ENCODE assay signal across 16 cellular contexts in the genomic region with DNA sequence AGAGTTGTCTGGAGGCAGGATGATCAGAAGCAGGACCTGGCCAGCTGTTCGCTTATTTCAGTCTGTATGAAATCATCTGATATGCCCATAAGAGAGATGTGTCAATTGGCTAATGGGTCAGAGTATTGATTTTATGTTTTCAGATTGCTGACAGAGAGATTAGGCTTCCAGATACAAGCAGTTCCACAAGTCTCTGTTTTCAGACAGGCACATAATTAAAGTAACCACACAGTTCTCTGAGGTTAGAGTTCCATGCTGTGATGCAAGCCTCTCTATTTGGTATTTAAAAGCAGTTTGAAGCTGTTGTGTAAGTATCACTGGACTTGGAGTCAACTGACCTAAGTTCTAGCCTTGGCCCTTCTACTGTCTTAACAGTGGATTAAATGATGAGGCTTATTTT. TPM values are rescaled to one million over a fixed set of nuclear protein-coding genes. Genes with fewer than 3 reads are reported as not detected.
A peak's percentile ranks its signal among the peaks of the same experiment; 100 is the strongest.
DNase-seq lines count a peak whose midpoint lies in the region; ATAC-seq and TF ChIP-seq lines count a peak whose summit lies in the region.
"Had no signal": no experiment of that assay in that cellular context is flagged by ENCODE, and none has a peak within 500 bp of the region (broad histone marks: within the 10 kb centered on the region; RNA-seq: fewer than 3 reads in every experiment).

No MANE protein-coding gene starts in this region.

- H3K9ac ChIP-seq in adipocyte (ENCODE audit: low read length) = no peak overlapping the region

- H3K4me3 ChIP-seq in adipocyte (ENCODE audit: low read length) (no peak overlapping the region), right lobe of liver (no peak overlapping the region)
- H3K4me3 ChIP-seq: hepatocyte, lung, ovary had no signal

- DNase-seq in AML-193 (lab: John Stamatoyannopoulos, UW) (peak; percentile 20 to 39), LHCN-M2 (ENCODE audit: low read depth) (peak; percentile 49), adipocyte (ENCODE audit: low read depth) (peak; percentile 86), right lobe of liver (no peak), islet precursor cell (no peak), posterior cingulate gyrus (no peak)
- DNase-seq: activated CD8-positive, alpha-beta memory T cell treated with anti-CD3 and anti-CD28 coated beads, Interleukin-2, amount 50 U/mL, for 48 hours; effector CD8-positive, alpha-beta T cell; NCI-H446 treated with DMSO at 0.1 percent for 48 hours; ovary; RPMI8226; stimulated activated CD4-positive, alpha-beta T cell treated with anti-CD3 and anti-CD28 coated beads, Interleukin-2, amount 100 ng/mL, for 24 hours had no signal

- no peaks in the 10 kb centered on the region for H3K9me3 ChIP-seq in adipocyte (ENCODE audit: control insufficient read depth, low read length)
- no peaks in the 10 kb centered on the region for H3K9me3 ChIP-seq in right lobe of liver
- H3K9me3 ChIP-seq: ovary had no signal

- no peak for TF ChIP-seq CTCF in right lobe of liver (IDR thresholded peaks at IDR 0.05)

- H3K27ac ChIP-seq in right lobe of liver = no peak overlapping the region
- H3K27ac ChIP-seq: hepatocyte, ovary had no signal

- intact Hi-C loops in right lobe of liver (cut with DNase I) (no loop called here), posterior cingulate gyrus (cut with DNase I) (no loop called here)

- peak; percentile 81 to 99 (median 92) for ATAC-seq in right lobe of liver
- no peak for ATAC-seq in GM21529 (IDR thresholded peaks at IDR 0.05; ENCODE audit: unreplicated experiment)
- no peak for ATAC-seq in GM19023 (IDR thresholded peaks at IDR 0.05; ENCODE audit: unreplicated experiment)

- 42% methylated on average over 1 of the region's 1 CpG for WGBS in right lobe of liver (ENCODE audit: insufficient coverage, low coverage, low lambda C conversion rate, missing lambda C conversion rate)

- peaks cover 14% of the 10 kb centered on the region for H3K4me1 ChIP-seq in adipocyte (ENCODE audit: control insufficient read depth, insufficient read depth, low read length)
- H3K4me1 ChIP-seq in right lobe of liver = peaks cover 0 to 10% (median 0%) of the 10 kb centered on the region in 4 donors

- no peaks in the 10 kb centered on the region for H3K27me3 ChIP-seq in adipocyte (replicated peaks; ENCODE audit: control insufficient read depth, insufficient read depth, low read length)
- H3K27me3 ChIP-seq in right lobe of liver = no peaks in the 10 kb centered on the region
- H3K27me3 ChIP-seq: hepatocyte, ovary had no signal

- H3K36me3 ChIP-seq in adipocyte (ENCODE audit: control insufficient read depth, insufficient read depth, low read length, severe bottlenecking) = peaks cover 4% of the 10 kb centered on the region
- peaks cover 0 to 5% (median under 1%) of the 10 kb centered on the region in 4 donors for H3K36me3 ChIP-seq in right lobe of liver
- H3K36me3 ChIP-seq: ovary had no signal

- TF ChIP-seq POLR2A in right lobe of liver (IDR thresholded peaks at IDR 0.05) = no peak

RNA-seq across cellular contexts. Expression of a gene that starts 50.1 kb away (rescaled TPM):
- total RNA-seq in LHCN-M2 (2014; rRNA removed) (19.0 and 23.5 TPM in 2 replicates), right lobe of liver (10 to 100 TPM; 16.5 to 24.4 (median 20.4) TPM)
- polyA plus RNA-seq in LHCN-M2 (2012) = 8.9 TPM

Comparison
In these comparisons a context has a peak if more than half of its experiments do, and no peak if none do; other contexts are left out.
1. DNase-seq: peak in AML-193 (2 of 2), LHCN-M2 (single experiment) and adipocyte (single experiment); none in right lobe of liver (0 of 3), islet precursor cell (single experiment) and posterior cingulate gyrus (0 of 10).
2. ATAC-seq: peak in right lobe of liver (4 of 4); none in GM21529 (single experiment) and GM19023 (single experiment).